ENCODE assay signal across 11 cellular contexts in genomic region chr20:17651761-17652388, GRCh38. TPM values are rescaled to one million over a fixed set of nuclear protein-coding genes. Genes with fewer than 3 reads are reported as not detected.
DNase-seq lines count a peak whose midpoint lies in the region; ATAC-seq, FAIRE-seq and TF ChIP-seq lines count a peak whose summit lies in the region.
"Had no signal": no experiment of that assay in that cellular context is flagged by ENCODE, and none has a peak within 500 bp of the region (broad histone marks: within the 10 kb centered on the region; RNA-seq: fewer than 3 reads in every experiment).

No MANE protein-coding gene starts in this region.

- H3K4me3 Mint-ChIP-seq in endothelial cell (ENCODE audit: unreplicated experiment) = no peak overlapping the region
- H3K4me3 Mint-ChIP-seq in effector memory CD8-positive, alpha-beta T cell = no peak overlapping the region
- H3K4me3 Mint-ChIP-seq: activated naive CD4-positive, alpha-beta T cell treated with anti-CD3 and anti-CD28 coated beads, Interleukin-2, amount 50 U/mL, for 24 hours had no signal

- intact Hi-C loops in right lobe of liver (cut with DNase I) = no loop called here

- TF ChIP-seq POLR2A in right lobe of liver (IDR thresholded peaks at IDR 0.05) (no peak), GM12891 (IDR thresholded peaks at IDR 0.05; ENCODE audit: low read depth, low read length) (no peak)

- H3K27ac ChIP-seq in RWPE1 (peak overlapping the region; percentile 44), right lobe of liver (no peak overlapping the region)

- H3K4me1 Mint-ChIP-seq in endothelial cell (ENCODE audit: unreplicated experiment) = peaks cover 2% of the 10 kb centered on the region
- peaks cover 4 to 5% of the 10 kb centered on the region in 2 donors for H3K4me1 Mint-ChIP-seq in effector memory CD8-positive, alpha-beta T cell (ENCODE audit: low read depth in 2 of 2)

- CTCF ChIA-PET in GM10248 (lab: Yijun Ruan, JAX) (interaction anchor here (1.1 to 1.7 kb wide), 5 partner anchors 30 to 147 kb away, joined by 3 to 8 read pairs (median 4); partner anchors contain the start of gene RRBP1), RWPE1 (lab: Yijun Ruan, JAX) (interaction anchor here (0.5 to 1.0 kb wide), 5 partner anchors 9 to 1055 kb away, joined by 3 to 5 read pairs (median 3); no protein-coding TSS in a partner anchor)

- peak in 3 of 4 donors; percentile 3 to 16 (median 11) for ATAC-seq in right lobe of liver
- ATAC-seq in effector memory CD8-positive, alpha-beta T cell (replicated peaks) = no peak
- ATAC-seq: natural killer cell treated with Interleukin-12 subunit alpha and Interleukin-12 subunit beta and Interleukin-15 and Interleukin-18, amount 100 ng/mL, for 72 hours had no signal

- no peaks in the 10 kb centered on the region for H3K9me3 Mint-ChIP-seq in endothelial cell (ENCODE audit: unreplicated experiment)
- H3K9me3 Mint-ChIP-seq in effector memory CD8-positive, alpha-beta T cell = no peaks in the 10 kb centered on the region
- H3K9me3 Mint-ChIP-seq: activated naive CD4-positive, alpha-beta T cell treated with anti-CD3 and anti-CD28 coated beads, Interleukin-2, amount 50 U/mL, for 24 hours; natural killer cell treated with Interleukin-12 subunit alpha and Interleukin-12 subunit beta and Interleukin-15 and Interleukin-18, amount 100 ng/mL, for 72 hours had no signal

- no peak overlapping the region for H3K4me3 ChIP-seq in right lobe of liver

- H3K36me3 Mint-ChIP-seq in endothelial cell (ENCODE audit: low read depth, unreplicated experiment) = peaks cover 13% of the 10 kb centered on the region
- no peaks in the 10 kb centered on the region for H3K36me3 Mint-ChIP-seq in effector memory CD8-positive, alpha-beta T cell (ENCODE audit: insufficient read depth)
- H3K36me3 Mint-ChIP-seq: activated naive CD4-positive, alpha-beta T cell treated with anti-CD3 and anti-CD28 coated beads, Interleukin-2, amount 50 U/mL, for 24 hours had no signal

- no peaks in the 10 kb centered on the region for H3K27me3 Mint-ChIP-seq in endothelial cell (ENCODE audit: unreplicated experiment)
- no peaks in the 10 kb centered on the region for H3K27me3 Mint-ChIP-seq in effector memory CD8-positive, alpha-beta T cell
- H3K27me3 Mint-ChIP-seq: activated naive CD4-positive, alpha-beta T cell treated with anti-CD3 and anti-CD28 coated beads, Interleukin-2, amount 50 U/mL, for 24 hours; natural killer cell treated with Interleukin-12 subunit alpha and Interleukin-12 subunit beta and Interleukin-15 and Interleukin-18, amount 100 ng/mL, for 72 hours had no signal

- no peaks in the 10 kb centered on the region for H3K9me3 ChIP-seq in right lobe of liver

- peak; percentile 23 for TF ChIP-seq CTCF in GM10248 (IDR thresholded peaks at IDR 0.05; ENCODE audit: control extremely low read depth, extremely low read depth, low read depth, missing control alignments)
- TF ChIP-seq CTCF in RWPE1 (conservative IDR thresholded peaks at IDR 0.05; ENCODE audit: low read depth) = no peak
- peak in 2 of 4 donors; percentile 12 to 22 for TF ChIP-seq CTCF in right lobe of liver (IDR thresholded peaks at IDR 0.05)
- TF ChIP-seq CTCF in endothelial cell (IDR thresholded peaks at IDR 0.05; ENCODE audit: unreplicated experiment) = no peak

- no peaks in the 10 kb centered on the region for H3K27me3 ChIP-seq in right lobe of liver

- H3K36me3 ChIP-seq in right lobe of liver = peaks cover 0 to 23% (median 3%) of the 10 kb centered on the region in 4 donors

- POLR2A ChIA-PET in GM10248 (lab: Yijun Ruan, JAX) = no interaction called here
- POLR2A ChIA-PET in RWPE1 (lab: Yijun Ruan, JAX; ENCODE audit: low non-redundant PET) = no interaction called here

- no peak overlapping the region for H3K27ac Mint-ChIP-seq in endothelial cell (ENCODE audit: unreplicated experiment)
- H3K27ac Mint-ChIP-seq in effector memory CD8-positive, alpha-beta T cell = no peak overlapping the region
- H3K27ac Mint-ChIP-seq: activated naive CD4-positive, alpha-beta T cell treated with anti-CD3 and anti-CD28 coated beads, Interleukin-2, amount 50 U/mL, for 24 hours; natural killer cell treated with Interleukin-12 subunit alpha and Interleukin-12 subunit beta and Interleukin-15 and Interleukin-18, amount 100 ng/mL, for 72 hours had no signal

- H3K4me1 ChIP-seq in right lobe of liver = peaks cover 0 to 58% (median 29%) of the 10 kb centered on the region in 4 donors

- WGBS in right lobe of liver (ENCODE audit: insufficient coverage, low coverage, low lambda C conversion rate, missing lambda C conversion rate) = 71% methylated on average over 1 of the region's 2 CpGs

- DNase-seq in AG08395 (ENCODE audit: low spot score) = peak; percentile 24
- DNase-seq in GM10248 (ENCODE audit: extremely low spot score) = no peak
- DNase-seq in RWPE1 (ENCODE audit: low spot score) = peak; percentile 19
- DNase-seq in right lobe of liver = peak in 1 of 3 donors; percentile 45
- DNase-seq in GM12891 (ENCODE audit: insufficient read length, low spot score) = no peak
- no peak for DNase-seq in endothelial cell (ENCODE audit: low spot score)
- DNase-seq in mucosa of gallbladder (ENCODE audit: low spot score) = no peak
- DNase-seq in effector memory CD8-positive, alpha-beta T cell = no peak
- DNase-seq: NCI-H187 had no signal

- FAIRE-seq in GM12891 (lab: Jason Lieb, UNC) = no peak

TF ChIP-seq in GM12891, 5 proteins besides CTCF, POLR2A, EP300 and RAD21:
- TF ChIP-seq TAF1 (IDR thresholded peaks at IDR 0.05; ENCODE audit: low read depth, low read length) (no peak), SPI1 (IDR thresholded peaks at IDR 0.05; ENCODE audit: low read depth, low read length) (no peak), POLR2AphosphoS5 (IDR thresholded peaks at IDR 0.05; ENCODE audit: low read depth, low read length) (no peak), PAX5 (IDR thresholded peaks at IDR 0.05; ENCODE audit: insufficient read depth, low read length, severe bottlenecking) (no peak), POU2F2 (IDR thresholded peaks at IDR 0.05; ENCODE audit: low read depth, low read length) (no peak)

RNA-seq across cellular contexts. Expression of gene RRBP1, which starts 30.2 kb away (rescaled TPM):
- total RNA-seq in right lobe of liver (100 to 1,000 TPM; 121 to 274 (median 193) TPM), endothelial cell (ENCODE audit: unreplicated experiment) (179 TPM), mucosa of gallbladder (355 TPM)
- 32.6 TPM for polyA plus RNA-seq in GM12891 (2012; ENCODE audit: low read depth, missing spikeins)

RNA-seq across cellular contexts. Expression of gene BANF2, which starts 47.9 kb away (rescaled TPM):
- not detected for total RNA-seq in right lobe of liver
- polyA plus RNA-seq in GM12891 (2012; ENCODE audit: low read depth, missing spikeins) = not detected
- not detected for total RNA-seq in endothelial cell (ENCODE audit: unreplicated experiment)
- total RNA-seq in mucosa of gallbladder = not detected
- total RNA-seq: natural killer cell treated with Interleukin-12 subunit alpha and Interleukin-12 subunit beta and Interleukin-15 and Interleukin-18, amount 100 ng/mL, for 72 hours had no signal

Comparison
In these comparisons a context has a peak if more than half of its experiments do, and no peak if none do; other contexts are left out.
1. DNase-seq: peak in AG08395 (single experiment) and RWPE1 (single experiment); none in GM10248 (single experiment), GM12891 (single experiment), endothelial cell (single experiment), mucosa of gallbladder (single experiment) and effector memory CD8-positive, alpha-beta T cell (0 of 3).